In genomic region chr1:15633756-15634420, GRCh38 we compare ENCODE assay signal across 19 cellular contexts. TPM values are rescaled to one million over a fixed set of nuclear protein-coding genes. Genes with fewer than 3 reads are reported as not detected.
DNase-seq lines count a peak whose midpoint lies in the region; ATAC-seq, FAIRE-seq and TF ChIP-seq lines count a peak whose summit lies in the region.
"Had no signal": no experiment of that assay in that cellular context is flagged by ENCODE, and none has a peak within 500 bp of the region (broad histone marks: within the 10 kb centered on the region; RNA-seq: fewer than 3 reads in every experiment).

No MANE protein-coding gene starts in this region.

- H3K4me1 Mint-ChIP-seq in nephron progenitor cell, result peaks cover 6% of the 10 kb centered on the region
- H3K4me1 Mint-ChIP-seq: H9 had no signal

- H3K27ac ChIP-seq in pancreas, result no peak overlapping the region
- H3K27ac ChIP-seq: 22Rv1, A549, C4-2B had no signal

- H3K4me3 ChIP-seq in pancreas, result no peak overlapping the region
- H3K4me3 ChIP-seq: A549, GM12878 had no signal

- no peaks in the 10 kb centered on the region for H3K9me3 ChIP-seq in pancreas
- H3K9me3 ChIP-seq: A549 had no signal

- peaks cover 90% of the 10 kb centered on the region for H3K36me3 Mint-ChIP-seq in nephron progenitor cell (ENCODE audit: low read depth)

- intact Hi-C loops in left ventricle myocardium superior (cut with micrococcal nuclease) (no loop called here), pancreas (cut with DNase I) (no loop called here)

- no peak overlapping the region for H3K4me3 Mint-ChIP-seq in nephron progenitor cell
- H3K4me3 Mint-ChIP-seq: CD4-positive, alpha-beta T cell; H9 had no signal

- ATAC-seq in left ventricle myocardium superior (no peak), pancreas (no peak)
- ATAC-seq: A549, GM12878 had no signal

- peaks cover 0 to 53% (median 29%) of the 10 kb centered on the region in 3 donors for H3K36me3 ChIP-seq in pancreas

- WGBS in pancreas, 2 donors, result 96 to 97% methylated on average over 9 of the region's 9 CpGs

- H3K9me3 Mint-ChIP-seq in nephron progenitor cell, result no peaks in the 10 kb centered on the region
- H3K9me3 Mint-ChIP-seq: CD4-positive, alpha-beta T cell; H9 had no signal

- DNase-seq in NCI-H524 (lab: John Stamatoyannopoulos, UW) (peak; percentile 5 to 45), NCI-H524 treated with DMSO at 0.1 percent for 48 hours (lab: John Stamatoyannopoulos, UW) (no peak), NCI-H82 (lab: John Stamatoyannopoulos, UW) (peak; percentile 99), nephron progenitor cell (no peak), cerebellum (ENCODE audit: low spot score) (no peak), left ventricle myocardium superior (no peak), pancreas (no peak)
- DNase-seq: AML-193; CD4-positive, alpha-beta T cell; DMS 273 treated with DMSO at 0.1 percent for 48 hours; DMS53; DND-41; EL; H9 had no signal

- H3K27ac Mint-ChIP-seq in nephron progenitor cell, result peak overlapping the region; percentile 53
- H3K27ac Mint-ChIP-seq: CD4-positive, alpha-beta T cell; H9 had no signal

- no peaks in the 10 kb centered on the region for H3K27me3 Mint-ChIP-seq in nephron progenitor cell (ENCODE audit: low read depth, poor library complexity)
- H3K27me3 Mint-ChIP-seq: CD4-positive, alpha-beta T cell had no signal

- H3K4me1 ChIP-seq in pancreas, result no peaks in the 10 kb centered on the region
- H3K4me1 ChIP-seq: A549 had no signal

- FAIRE-seq in pancreas (lab: Jason Lieb, UNC), result no peak
- FAIRE-seq: A549, GM12878, H1 had no signal

- TF ChIP-seq CTCF in nephron progenitor cell (IDR thresholded peaks at IDR 0.05) (no peak), pancreas (IDR thresholded peaks at IDR 0.05) (no peak)

- no peaks in the 10 kb centered on the region for H3K27me3 ChIP-seq in pancreas

RNA-seq across cellular contexts. Expression of gene DDI2, which starts 16.6 kb away (rescaled TPM):
- total RNA-seq in cerebellum, result 34.2 TPM
- total RNA-seq in left ventricle myocardium superior, result 21.9 TPM
- 10 to 100 TPM; 12.5 to 17.8 (median 16.3) TPM for total RNA-seq in pancreas
- 1 to 10 TPM; 4.7 to 7.0 TPM for polyA plus RNA-seq in pancreas

RNA-seq across cellular contexts. Expression of gene AGMAT, which starts 49.0 kb away (rescaled TPM):
- total RNA-seq in cerebellum (0.45 TPM), left ventricle myocardium superior (not detected), pancreas (1 to 10 TPM in 1 of 6 donors, under 1 TPM in 5; 0.43 to 1.0 (median 0.55) TPM)
- under 1 TPM; 0.28 to 0.30 TPM for polyA plus RNA-seq in pancreas

RNA-seq across cellular contexts. Expression of gene PLEKHM2, which starts 50.2 kb away (rescaled TPM):
- total RNA-seq in cerebellum (27.0 TPM), left ventricle myocardium superior (95.2 TPM), pancreas (10 to 100 TPM; 22.9 to 39.6 (median 29.4) TPM)
- 10 to 100 TPM; 33.6 to 35.1 TPM for polyA plus RNA-seq in pancreas

Comparison
In these comparisons a context has a peak if more than half of its experiments do, and no peak if none do; other contexts are left out.
1. DNase-seq: peak in NCI-H524 (2 of 2) and NCI-H82 (single experiment); none in NCI-H524 treated with DMSO at 0.1 percent for 48 hours (single experiment), nephron progenitor cell (single experiment), cerebellum (single experiment), left ventricle myocardium superior (single experiment) and pancreas (0 of 6).